In the genomic region with DNA sequence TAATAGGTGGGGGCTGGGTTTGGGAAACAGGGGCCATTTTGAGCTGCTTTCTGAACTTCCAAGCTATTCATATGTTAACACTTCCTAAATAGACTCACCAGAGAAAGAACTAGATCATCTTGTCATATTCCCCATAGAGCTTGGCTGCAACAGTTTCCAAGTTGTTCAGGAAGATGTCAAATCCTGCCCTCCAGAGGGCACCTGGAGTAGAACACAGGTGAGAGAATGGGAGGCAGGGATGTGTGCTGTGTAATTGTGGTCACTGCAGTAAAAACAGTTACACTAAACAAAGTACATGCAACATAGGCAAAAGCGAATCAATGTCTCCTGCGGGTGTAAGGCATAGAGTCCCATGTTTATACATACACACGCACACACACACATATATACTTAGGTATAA, we compare ENCODE assay signal across 18 cellular contexts. TPM values are rescaled to one million over a fixed set of nuclear protein-coding genes. Genes with fewer than 3 reads are reported as not detected.
DNase-seq lines count a peak whose midpoint lies in the region; ATAC-seq and TF ChIP-seq lines count a peak whose summit lies in the region.
"Had no signal": no experiment of that assay in that cellular context is flagged by ENCODE, and none has a peak within 500 bp of the region (broad histone marks: within the 10 kb centered on the region; RNA-seq: fewer than 3 reads in every experiment).

No MANE protein-coding gene starts in this region.

- no peaks in the 10 kb centered on the region for H4K20me1 ChIP-seq in hepatocyte (ENCODE audit: insufficient read depth, poor library complexity, severe bottlenecking)

- H2AFZ ChIP-seq in hepatocyte, result no peak overlapping the region

- no peak overlapping the region for H3K4me2 ChIP-seq in hepatocyte

- 88% methylated on average over 3 of the region's 3 CpGs for WGBS in hepatocyte (ENCODE audit: low lambda C conversion rate, missing lambda C conversion rate)
- WGBS in heart right ventricle, 2 donors, result 97 to 98% methylated on average over 3 of the region's 3 CpGs

- H3K27me3 ChIP-seq in hepatocyte, result no peaks in the 10 kb centered on the region
- no peaks in the 10 kb centered on the region for H3K27me3 ChIP-seq in upper lobe of right lung
- peaks cover 0 to 4% (median 0%) of the 10 kb centered on the region in 7 donors for H3K27me3 ChIP-seq in heart right ventricle

- no peaks in the 10 kb centered on the region for H3K9me2 ChIP-seq in hepatocyte (replicated peaks; ENCODE audit: insufficient read depth)

- no peak overlapping the region for H3K4me3 ChIP-seq in hepatocyte
- H3K4me3 ChIP-seq in upper lobe of right lung, result no peak overlapping the region
- H3K4me3 ChIP-seq in heart right ventricle, result no peak overlapping the region

- H3K36me3 ChIP-seq in hepatocyte (replicated peaks; ENCODE audit: insufficient read depth, low read depth) (no peaks in the 10 kb centered on the region), upper lobe of right lung (no peaks in the 10 kb centered on the region), heart right ventricle (no peaks in the 10 kb centered on the region)

- no peaks in the 10 kb centered on the region for H3K79me2 ChIP-seq in hepatocyte

- no peak overlapping the region for H3K27ac ChIP-seq in hepatocyte
- no peak overlapping the region for H3K27ac ChIP-seq in upper lobe of right lung
- no peak overlapping the region for H3K27ac ChIP-seq in heart right ventricle

- H3K4me1 ChIP-seq in hepatocyte (ENCODE audit: insufficient read depth) (no peaks in the 10 kb centered on the region), upper lobe of right lung (peaks cover 3% of the 10 kb centered on the region), heart right ventricle (no peaks in the 10 kb centered on the region)

- TF ChIP-seq CTCF in hepatocyte (IDR thresholded peaks at IDR 0.05; ENCODE audit: poor library complexity) (peak; percentile 13), upper lobe of right lung (IDR thresholded peaks at IDR 0.05) (no peak), heart right ventricle (IDR thresholded peaks at IDR 0.05) (no peak)

- ATAC-seq in upper lobe of right lung (peak; percentile 34), GM21526 (IDR thresholded peaks at IDR 0.05; ENCODE audit: low FRiP score, unreplicated experiment) (no peak), heart right ventricle (no peak)

- intact Hi-C loops in upper lobe of right lung (cut with DNase I), result no loop called here
- intact Hi-C loops in heart right ventricle (cut with DNase I), result no loop called here

- DNase-seq in NCI-H748 (lab: John Stamatoyannopoulos, UW; ENCODE audit: unreplicated experiment) (peak; percentile 24), NCI-H748 treated with DMSO at 0.1 percent for 48 hours (lab: John Stamatoyannopoulos, UW) (no peak), SW480 (ENCODE audit: low spot score) (peak; percentile 21), hepatocyte (ENCODE audit: low spot score) (no peak), upper lobe of right lung (no peak), NCI-H2107 treated with DMSO at 0.1 percent for 48 hours (lab: John Stamatoyannopoulos, UW; ENCODE audit: unreplicated experiment) (no peak), heart right ventricle (no peak)
- DNase-seq: CD4-positive, CD25-positive, alpha-beta regulatory T cell; DND-41; GF-D8; HCEC 1CT; Kasumi-1; NCI-H1436 treated with DMSO at 0.1 percent for 48 hours; NCI-H2081; NCI-H345; NCI-H526 treated with DMSO at 0.1 percent for 48 hours; SIG-M5 had no signal

- no peaks in the 10 kb centered on the region for H3K9me3 ChIP-seq in hepatocyte (ENCODE audit: low read depth)
- H3K9me3 ChIP-seq in upper lobe of right lung, result no peaks in the 10 kb centered on the region
- no peaks in the 10 kb centered on the region for H3K9me3 ChIP-seq in heart right ventricle

RNA-seq across cellular contexts. Expression of gene LRRC30, which starts 34.5 kb away (rescaled TPM):
- not detected in 2 replicates for total RNA-seq in hepatocyte
- polyA plus RNA-seq in hepatocyte, result not detected in 2 replicates
- total RNA-seq in upper lobe of right lung, result not detected
- total RNA-seq in heart right ventricle, result not detected
- not detected for polyA plus RNA-seq in heart right ventricle
- total RNA-seq: CD4-positive, CD25-positive, alpha-beta regulatory T cell had no signal
- polyA plus RNA-seq: CD4-positive, CD25-positive, alpha-beta regulatory T cell had no signal

Comparison
In these comparisons a context has a peak if more than half of its experiments do, and no peak if none do; other contexts are left out.
1. DNase-seq: peak in NCI-H748 (single experiment) and SW480 (single experiment); none in NCI-H748 treated with DMSO at 0.1 percent for 48 hours (single experiment), hepatocyte (single experiment), upper lobe of right lung (single experiment), NCI-H2107 treated with DMSO at 0.1 percent for 48 hours (single experiment) and heart right ventricle (0 of 2).